8 cellular contexts compared by ENCODE assay signal in genomic region chr6:45423901-45424627, GRCh38. TPM values are rescaled to one million over a fixed set of nuclear protein-coding genes. Genes with fewer than 3 reads are reported as not detected.
A peak's percentile ranks its signal among the peaks of the same experiment; 100 is the strongest.
DNase-seq lines count a peak whose midpoint lies in the region; ATAC-seq and TF ChIP-seq lines count a peak whose summit lies in the region.

No MANE protein-coding gene starts in this region.

- peaks cover 19% of the 10 kb centered on the region for H3K4me1 Mint-ChIP-seq in progenitor cell of endocrine pancreas (ENCODE audit: low read depth)

- no peaks in the 10 kb centered on the region for H3K36me3 ChIP-seq in gastroesophageal sphincter

- no peak for TF ChIP-seq EP300 in gastroesophageal sphincter (IDR thresholded peaks at IDR 0.05)

- H3K9me3 ChIP-seq in gastroesophageal sphincter: no peaks in the 10 kb centered on the region

- peaks cover 82% of the 10 kb centered on the region for H3K27me3 Mint-ChIP-seq in progenitor cell of endocrine pancreas

- no peaks in the 10 kb centered on the region for H3K36me3 Mint-ChIP-seq in progenitor cell of endocrine pancreas (ENCODE audit: insufficient read depth)

- H3K27ac ChIP-seq in gastroesophageal sphincter: peak overlapping the region in 3 of 4 donors; percentile 15 to 71 (median 49)

- peaks cover 63% of the 10 kb centered on the region for H3K27me3 ChIP-seq in gastroesophageal sphincter

- no peak for ATAC-seq in gastroesophageal sphincter
- no peak for ATAC-seq in GM21717 (IDR thresholded peaks at IDR 0.05; ENCODE audit: unreplicated experiment)
- no peak for ATAC-seq in GM19397 (IDR thresholded peaks at IDR 0.05; ENCODE audit: unreplicated experiment)

- peaks cover 2 to 51% (median 21%) of the 10 kb centered on the region in 3 donors for H3K4me1 ChIP-seq in gastroesophageal sphincter

- no peaks in the 10 kb centered on the region for H3K9me3 Mint-ChIP-seq in progenitor cell of endocrine pancreas (ENCODE audit: low read depth)

- no peak for DNase-seq in HFF-Myc (ENCODE audit: extremely low read depth, low read depth)
- peak; percentile 40 to 59 for DNase-seq in activated CD4-positive, alpha-beta T cell treated with anti-CD3 and anti-CD28 coated beads, Interleukin-2, amount 50 U/mL, for 48 hours
- DNase-seq in progenitor cell of endocrine pancreas (ENCODE audit: low spot score, unreplicated experiment): peak; percentile 11
- DNase-seq in A172 (ENCODE audit: low spot score): no peak
- DNase-seq in NK-92 treated with Interleukin-12 subunit alpha and Interleukin-12 subunit beta, amount 100 ng/mL, for 24 hours (lab: John Stamatoyannopoulos, UW): no peak

- peak overlapping the region; percentile 51 for H3K4me3 Mint-ChIP-seq in progenitor cell of endocrine pancreas (ENCODE audit: low read depth)

- TF ChIP-seq CTCF in HFF-Myc (IDR thresholded peaks at IDR 0.05; ENCODE audit: low read depth, low read length, missing control alignments) (no peak), gastroesophageal sphincter (IDR thresholded peaks at IDR 0.05) (no peak), progenitor cell of endocrine pancreas (IDR thresholded peaks at IDR 0.05; ENCODE audit: unreplicated experiment) (no peak)

- TF ChIP-seq POLR2A in gastroesophageal sphincter (IDR thresholded peaks at IDR 0.05): no peak

- WGBS in gastroesophageal sphincter (ENCODE audit: low coverage in 1 of 2), 2 donors: 28 to 29% methylated on average over 4 to 8 of the region's 30 CpGs

- H3K4me3 ChIP-seq in HFF-Myc (replicated peaks; ENCODE audit: low read depth, low read length) (peak overlapping the region; percentile 93), gastroesophageal sphincter (peak overlapping the region; percentile 40 to 61)

- H3K27ac Mint-ChIP-seq in progenitor cell of endocrine pancreas: no peak overlapping the region

RNA-seq across cellular contexts. Expression of gene SUPT3H, which starts 46.3 kb away (rescaled TPM):
- total RNA-seq in gastroesophageal sphincter (10 to 100 TPM in 1 of 4 donors, 1 to 10 TPM in 3; 3.6 to 13.1 (median 7.6) TPM), progenitor cell of endocrine pancreas (40.5 and 41.1 TPM in 2 replicates)
- 5.3 and 8.2 TPM in 2 replicates for total RNA-seq in A172 (2014; rRNA removed; shearing (Covaris generic))

Comparison
In these comparisons a context has a peak if more than half of its experiments do, and no peak if none do; other contexts are left out.
1. DNase-seq: peak in activated CD4-positive, alpha-beta T cell treated with anti-CD3 and anti-CD28 coated beads, Interleukin-2, amount 50 U/mL, for 48 hours (2 of 2) and progenitor cell of endocrine pancreas (single experiment); none in HFF-Myc (single experiment), A172 (single experiment) and NK-92 treated with Interleukin-12 subunit alpha and Interleukin-12 subunit beta, amount 100 ng/mL, for 24 hours (single experiment).